In genomic region chr6:37096025-37096424, GRCh38 we compare ENCODE assay signal across 14 cellular contexts.
"Had no signal": no experiment of that assay in that cellular context is flagged by ENCODE, and none has a peak within 500 bp of the region (broad histone marks: within the 10 kb centered on the region; RNA-seq: fewer than 3 reads in every experiment).

No MANE protein-coding gene starts in this region.

- H3K27me3 ChIP-seq: pancreas, right atrium auricular region, upper lobe of left lung had no signal

- H3K27ac ChIP-seq: epithelial cell of prostate, pancreas, right atrium auricular region, VCaP had no signal

- FAIRE-seq: pancreas had no signal

- H3K27ac Mint-ChIP-seq: activated CD4-positive, alpha-beta T cell treated with anti-CD3 and anti-CD28 coated beads for 36 hours; activated CD8-positive, alpha-beta T cell treated with anti-CD3 and anti-CD28 coated beads for 36 hours; activated naive CD4-positive, alpha-beta T cell treated with anti-CD3 and anti-CD28 coated beads for 36 hours; dendritic cell treated with granulocyte-macrophage colony-stimulating factor and Interleukin-4, amounts not matched to agents 40 ng/mL and 50 ng/mL, for 4 days; stimulated activated naive B cell treated with anti-CD40 and anti-IgM and Interleukin-4, amounts not matched to agents 10 μg/mL and 1 μg/mL and 100 μg/mL, for 72 hours had no signal

- H3K4me1 ChIP-seq: pancreas, right atrium auricular region had no signal

- H3K9me3 ChIP-seq: pancreas, right atrium auricular region, upper lobe of left lung had no signal

- H3K36me3 Mint-ChIP-seq: stimulated activated naive B cell treated with anti-CD40 and anti-IgM and Interleukin-4, amounts not matched to agents 10 μg/mL and 1 μg/mL and 100 μg/mL, for 72 hours had no signal

- H3K4me3 Mint-ChIP-seq: activated CD4-positive, alpha-beta T cell treated with anti-CD3 and anti-CD28 coated beads for 36 hours; activated CD8-positive, alpha-beta T cell treated with anti-CD3 and anti-CD28 coated beads for 36 hours; activated naive CD4-positive, alpha-beta T cell treated with anti-CD3 and anti-CD28 coated beads for 36 hours; dendritic cell treated with granulocyte-macrophage colony-stimulating factor and Interleukin-4, amounts not matched to agents 40 ng/mL and 50 ng/mL, for 4 days; effector memory CD8-positive, alpha-beta T cell; stimulated activated naive B cell treated with anti-CD40 and anti-IgM and Interleukin-4, amounts not matched to agents 10 μg/mL and 1 μg/mL and 100 μg/mL, for 72 hours had no signal

- DNase-seq: activated CD4-positive, alpha-beta T cell treated with anti-CD3 and anti-CD28 coated beads for 36 hours; activated CD8-positive, alpha-beta memory T cell treated with anti-CD3 and anti-CD28 coated beads, Interleukin-2, amount 50 U/mL, for 4 hours; activated CD8-positive, alpha-beta T cell treated with anti-CD3 and anti-CD28 coated beads for 36 hours; activated naive CD4-positive, alpha-beta T cell treated with anti-CD3 and anti-CD28 coated beads for 36 hours; effector memory CD8-positive, alpha-beta T cell; hypothalamus; pancreas; stimulated activated naive B cell treated with anti-CD40 and anti-IgM and Interleukin-4, amounts not matched to agents 10 μg/mL and 1 μg/mL and 100 μg/mL, for 72 hours; T1000; upper lobe of left lung had no signal

- ATAC-seq: activated CD4-positive, alpha-beta T cell treated with anti-CD3 and anti-CD28 coated beads for 36 hours; activated CD8-positive, alpha-beta T cell treated with anti-CD3 and anti-CD28 coated beads for 36 hours; effector memory CD8-positive, alpha-beta T cell; stimulated activated naive B cell treated with anti-CD40 and anti-IgM and Interleukin-4, amounts not matched to agents 10 μg/mL and 1 μg/mL and 100 μg/mL, for 72 hours had no signal

- H3K27me3 Mint-ChIP-seq: activated CD4-positive, alpha-beta T cell treated with anti-CD3 and anti-CD28 coated beads for 36 hours; activated CD8-positive, alpha-beta T cell treated with anti-CD3 and anti-CD28 coated beads for 36 hours; effector memory CD8-positive, alpha-beta T cell; stimulated activated naive B cell treated with anti-CD40 and anti-IgM and Interleukin-4, amounts not matched to agents 10 μg/mL and 1 μg/mL and 100 μg/mL, for 72 hours had no signal

- H3K36me3 ChIP-seq: pancreas, right atrium auricular region, upper lobe of left lung had no signal

- H3K9me3 Mint-ChIP-seq: activated CD8-positive, alpha-beta T cell treated with anti-CD3 and anti-CD28 coated beads for 36 hours; activated naive CD4-positive, alpha-beta T cell treated with anti-CD3 and anti-CD28 coated beads for 36 hours; dendritic cell treated with granulocyte-macrophage colony-stimulating factor and Interleukin-4, amounts not matched to agents 40 ng/mL and 50 ng/mL, for 4 days; effector memory CD8-positive, alpha-beta T cell; stimulated activated naive B cell treated with anti-CD40 and anti-IgM and Interleukin-4, amounts not matched to agents 10 μg/mL and 1 μg/mL and 100 μg/mL, for 72 hours had no signal

- H3K4me3 ChIP-seq: pancreas, right atrium auricular region, upper lobe of left lung had no signal
